In genomic region chr19:18594096-18594823, GRCh38 we compare ENCODE assay signal across 9 cellular contexts. TPM values are rescaled to one million over a fixed set of nuclear protein-coding genes. Genes with fewer than 3 reads are reported as not detected.
DNase-seq lines count a peak whose midpoint lies in the region; ATAC-seq and TF ChIP-seq lines count a peak whose summit lies in the region.
"Had no signal": no experiment of that assay in that cellular context is flagged by ENCODE, and none has a peak within 500 bp of the region (broad histone marks: within the 10 kb centered on the region; RNA-seq: fewer than 3 reads in every experiment).

No MANE protein-coding gene starts in this region.

- peaks cover 13% of the 10 kb centered on the region for H3F3A ChIP-seq in GM23248 (ENCODE audit: insufficient read depth)

- peak; percentile 65 to 77 (median 68) for DNase-seq in CD4-positive, CD25-positive, alpha-beta regulatory T cell
- DNase-seq in GM23248 (peak; percentile 95), NCI-H2029 treated with DMSO at 0.1 percent for 48 hours (lab: John Stamatoyannopoulos, UW) (peak; percentile 17), caudate nucleus (lab: John Stamatoyannopoulos, UW) (peak in 38 of 61 donors; percentile 1 to 63 (median 32)), kidney epithelial cell (ENCODE audit: low read depth) (no peak)
- peak; percentile 40 for DNase-seq in activated CD4-positive, CD25-positive, alpha-beta regulatory T cell treated with anti-CD3 and anti-CD28 coated beads, Interleukin-2, amount 50 U/mL, for 16 hours (ENCODE audit: low read depth, low spot score)
- peak; percentile 44 to 68 (median 65) for DNase-seq in stimulated activated CD4-positive, alpha-beta T cell treated with anti-CD3 and anti-CD28 coated beads, Interleukin-1b, Interleukin-23, amount 100 ng/mL, for 24 hours (ENCODE audit: low read depth in 4 of 4, low spot score in 1 of 4)

- peak overlapping the region; percentile 86 for H3K4me2 ChIP-seq in GM23248 (ENCODE audit: unreplicated experiment)

- H3K27me3 ChIP-seq in CD4-positive, CD25-positive, alpha-beta regulatory T cell (ENCODE audit: control insufficient read depth, insufficient read depth, low read length) = no peaks in the 10 kb centered on the region
- no peaks in the 10 kb centered on the region for H3K27me3 ChIP-seq in GM23248 (replicated peaks; ENCODE audit: insufficient read depth)
- peaks cover 26% of the 10 kb centered on the region for H3K27me3 ChIP-seq in kidney epithelial cell (ENCODE audit: control insufficient read depth, insufficient read depth, low read length)

- H3K9ac ChIP-seq in GM23248 = peak overlapping the region; percentile 64

- no peaks in the 10 kb centered on the region for H3K9me2 ChIP-seq in GM23248 (ENCODE audit: insufficient read depth)

- H3K4me1 Mint-ChIP-seq in CD4-positive, CD25-positive, alpha-beta regulatory T cell = peaks cover 0 to 42% (median 12%) of the 10 kb centered on the region in 4 donors

- H4K20me1 ChIP-seq in GM23248 (ENCODE audit: insufficient read depth) = no peaks in the 10 kb centered on the region

- H3K36me3 ChIP-seq in CD4-positive, CD25-positive, alpha-beta regulatory T cell (ENCODE audit: control insufficient read depth, insufficient read depth, low read length) = peaks cover 6% of the 10 kb centered on the region
- H3K36me3 ChIP-seq in GM23248 (ENCODE audit: low read depth) = no peaks in the 10 kb centered on the region
- no peaks in the 10 kb centered on the region for H3K36me3 ChIP-seq in kidney epithelial cell (ENCODE audit: control insufficient read depth, insufficient read depth, low read length)

- peak overlapping the region; percentile 57 for H2AFZ ChIP-seq in GM23248

- peaks cover 30% of the 10 kb centered on the region for H3K4me1 ChIP-seq in CD4-positive, CD25-positive, alpha-beta regulatory T cell (ENCODE audit: control insufficient read depth, insufficient read depth, low read length, poor library complexity, severe bottlenecking)
- H3K4me1 ChIP-seq in GM23248 (ENCODE audit: insufficient read depth) = peaks cover 5% of the 10 kb centered on the region; the same call in 1 of the 2 replicates

- H3K27me3 Mint-ChIP-seq in CD4-positive, CD25-positive, alpha-beta regulatory T cell = peaks cover 18% of the 10 kb centered on the region

- peak; percentile 65 to 69 for ATAC-seq in CD4-positive, CD25-positive, alpha-beta regulatory T cell (ENCODE audit: low read depth in 2 of 2)
- no peak for ATAC-seq in GM21576 (IDR thresholded peaks at IDR 0.05; ENCODE audit: unreplicated experiment)

- no peaks in the 10 kb centered on the region for H3K79me2 ChIP-seq in GM23248 (ENCODE audit: insufficient read depth)

- peak overlapping the region; percentile 53 for H3K4me3 ChIP-seq in CD4-positive, CD25-positive, alpha-beta regulatory T cell (ENCODE audit: low read depth, low read length)
- H3K4me3 ChIP-seq in GM23248 = peak overlapping the region; percentile 72
- peak overlapping the region; percentile 29 for H3K4me3 ChIP-seq in kidney epithelial cell (ENCODE audit: low read depth, low read length)

- H3K4me3 Mint-ChIP-seq in CD4-positive, CD25-positive, alpha-beta regulatory T cell = peak overlapping the region in 2 of 4 donors; percentile 77 to 80

- TF ChIP-seq CTCF in kidney epithelial cell (IDR thresholded peaks at IDR 0.05; ENCODE audit: insufficient read depth, low read length, poor library complexity, severe bottlenecking) = peak; percentile 37

- H3K9me3 Mint-ChIP-seq in CD4-positive, CD25-positive, alpha-beta regulatory T cell = peaks cover 0 to 2% (median 0%) of the 10 kb centered on the region in 7 donors

- WGBS in GM23248 (ENCODE audit: low coverage in 1 of 2, low lambda C conversion rate in 2 of 2, missing lambda C conversion rate in 2 of 2), 2 experiments = 2% methylated on average over 37 to 53 of the region's 54 CpGs

- in situ Hi-C loops in GM23248 (cut with MboI) = loop anchor here (25.0 kb wide), 1 partner anchor 132 kb away; no protein-coding TSS in a partner anchor

- peak overlapping the region in 2 of 3 donors; percentile 67 to 75 for H3K27ac Mint-ChIP-seq in CD4-positive, CD25-positive, alpha-beta regulatory T cell

- H3K27ac ChIP-seq in CD4-positive, CD25-positive, alpha-beta regulatory T cell (ENCODE audit: insufficient read depth, low read length, poor library complexity, severe bottlenecking) = peak overlapping the region; percentile 23
- H3K27ac ChIP-seq in GM23248 = no peak overlapping the region
- H3K27ac ChIP-seq in caudate nucleus (ENCODE audit: low read depth, low read length) = no peak overlapping the region

- H3K9me3 ChIP-seq in CD4-positive, CD25-positive, alpha-beta regulatory T cell (ENCODE audit: control insufficient read depth in 2 of 2, low read length in 2 of 2) = no peaks in the 10 kb centered on the region
- no peaks in the 10 kb centered on the region for H3K9me3 ChIP-seq in GM23248 (ENCODE audit: low read depth)

- no peaks in the 10 kb centered on the region for H3K36me3 Mint-ChIP-seq in CD4-positive, CD25-positive, alpha-beta regulatory T cell

RNA-seq across cellular contexts. Expression of gene REX1BD, which starts 5.7 kb away (rescaled TPM):
- total RNA-seq in CD4-positive, CD25-positive, alpha-beta regulatory T cell = 87.4 TPM
- polyA plus RNA-seq in CD4-positive, CD25-positive, alpha-beta regulatory T cell = 100 to 1,000 TPM; 139 to 163 (median 148) TPM
- 79.9 and 133 TPM in 2 replicates for total RNA-seq in GM23248 (2014; rRNA removed; shearing (Covaris generic))
- polyA plus RNA-seq in GM23248 (2016; fragmentation: Nextera tagmentation; extraction: Ambion mirVana) = 103 and 105 TPM in 2 replicates
- total RNA-seq in kidney epithelial cell = 119 and 136 TPM in 2 replicates

RNA-seq across cellular contexts. Expression of gene CRLF1, which starts 12.3 kb away (rescaled TPM):
- total RNA-seq in CD4-positive, CD25-positive, alpha-beta regulatory T cell = not detected
- polyA plus RNA-seq in CD4-positive, CD25-positive, alpha-beta regulatory T cell = 1 to 10 TPM in 1 of 4 donors, under 1 TPM in 1, not detected in 2; 0.31 to 1.1 TPM
- total RNA-seq in GM23248 (2014; rRNA removed; shearing (Covaris generic)) = 40.0 and 59.2 TPM in 2 replicates
- polyA plus RNA-seq in GM23248 (2016; fragmentation: Nextera tagmentation; extraction: Ambion mirVana) = 8.6 and 9.9 TPM in 2 replicates
- total RNA-seq in kidney epithelial cell = 16.5 and 30.1 TPM in 2 replicates

RNA-seq across cellular contexts. Expression of gene TMEM59L, which starts 18.4 kb away (rescaled TPM):
- not detected for total RNA-seq in CD4-positive, CD25-positive, alpha-beta regulatory T cell
- polyA plus RNA-seq in CD4-positive, CD25-positive, alpha-beta regulatory T cell = not detected
- 0.13 and 0.97 TPM in 2 replicates for total RNA-seq in GM23248 (2014; rRNA removed; shearing (Covaris generic))
- polyA plus RNA-seq in GM23248 (2016; fragmentation: Nextera tagmentation; extraction: Ambion mirVana) = 2.1 and 3.4 TPM in 2 replicates
- 3.8 and 6.5 TPM in 2 replicates for total RNA-seq in kidney epithelial cell
- total RNA-seq: activated CD8-positive, alpha-beta memory T cell treated with anti-CD3 and anti-CD28 coated beads for 36 hours had no signal

RNA-seq across cellular contexts. Expression of gene UBA52, which starts 22.6 kb away (rescaled TPM):
- 1,556 TPM for total RNA-seq in CD4-positive, CD25-positive, alpha-beta regulatory T cell
- polyA plus RNA-seq in CD4-positive, CD25-positive, alpha-beta regulatory T cell = 1,000 to 10,000 TPM; 1,213 to 1,759 (median 1,573) TPM
- total RNA-seq in GM23248 (2014; rRNA removed; shearing (Covaris generic)) = 647 and 755 TPM in 2 replicates
- polyA plus RNA-seq in GM23248 (2016; fragmentation: Nextera tagmentation; extraction: Ambion mirVana) = 708 and 711 TPM in 2 replicates
- 859 and 990 TPM in 2 replicates for total RNA-seq in kidney epithelial cell

RNA-seq across cellular contexts. Expression of gene KXD1, which starts 36.6 kb away (rescaled TPM):
- 90.6 TPM for total RNA-seq in CD4-positive, CD25-positive, alpha-beta regulatory T cell
- 10 to 100 TPM; 65.3 to 99.1 (median 89.9) TPM for polyA plus RNA-seq in CD4-positive, CD25-positive, alpha-beta regulatory T cell
- 91.2 and 110 TPM in 2 replicates for total RNA-seq in GM23248 (2014; rRNA removed; shearing (Covaris generic))
- 129 and 135 TPM in 2 replicates for polyA plus RNA-seq in GM23248 (2016; fragmentation: Nextera tagmentation; extraction: Ambion mirVana)
- 121 and 172 TPM in 2 replicates for total RNA-seq in kidney epithelial cell

Comparison
In these comparisons a context has a peak if more than half of its experiments do, and no peak if none do; other contexts are left out.
1. RNA of gene CRLF1, which starts 12.3 kb away (total RNA-seq): 40.0 to 59.2 TPM in GM23248 and 16.5 to 30.1 TPM in kidney epithelial cell; not detected in CD4-positive, CD25-positive, alpha-beta regulatory T cell (single experiment); every median in the first group is over 10 times any median in the second.
2. Peak in every context shown above with its lines, with median percentiles within 50 percentile points of each other: H3K4me3 ChIP-seq.